In the genomic region with DNA sequence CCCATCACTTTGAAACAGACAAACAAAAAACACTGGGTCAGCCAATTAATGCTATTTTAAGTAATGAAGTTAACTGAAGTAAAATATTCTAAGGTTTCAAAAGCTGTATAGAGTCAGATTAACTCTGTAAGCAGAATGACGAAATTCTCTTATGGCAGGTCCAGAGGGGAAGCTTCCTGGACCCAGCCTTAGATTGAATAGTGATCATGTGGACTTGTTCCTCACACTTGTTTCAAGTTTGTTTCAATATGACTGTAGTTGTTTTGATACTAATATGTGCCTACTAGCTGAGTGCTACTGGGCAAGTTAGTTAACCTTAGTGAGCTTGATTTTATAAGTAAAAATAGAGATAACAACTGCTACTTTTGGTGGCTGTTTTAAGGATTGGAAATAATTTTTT, we compare ENCODE assay signal across 1 cellular context.
TF ChIP-seq lines count a peak whose summit lies in the region.

No MANE protein-coding gene starts in this region.

TF ChIP-seq in HepG2, 621 proteins besides CTCF, POLR2A, EP300 and RAD21:
- TF ChIP-seq ZFX (CRISPR knock-in tag; IDR thresholded peaks at IDR 0.05; ENCODE audit: low read depth) (no peak), ZNF350 (CRISPR knock-in tag; IDR thresholded peaks at IDR 0.05; ENCODE audit: borderline replicate concordance, low read depth) (no peak), PRMT3 (CRISPR knock-in tag; IDR thresholded peaks at IDR 0.05; ENCODE audit: borderline replicate concordance, low read depth) (no peak), ZNF225 (CRISPR knock-in tag; IDR thresholded peaks at IDR 0.05) (no peak), ZNF788 (CRISPR knock-in tag; IDR thresholded peaks at IDR 0.05; ENCODE audit: borderline replicate concordance) (no peak), SIN3B (IDR thresholded peaks at IDR 0.05; ENCODE audit: low read length) (no peak), ZNF782 (CRISPR knock-in tag; IDR thresholded peaks at IDR 0.05; ENCODE audit: borderline replicate concordance) (no peak), FLYWCH1 (CRISPR knock-in tag; IDR thresholded peaks at IDR 0.05) (no peak), ZNF354B (CRISPR knock-in tag; IDR thresholded peaks at IDR 0.05) (no peak), ZNF563 (CRISPR knock-in tag; IDR thresholded peaks at IDR 0.05) (no peak), ATF1 (CRISPR knock-in tag; IDR thresholded peaks at IDR 0.05) (no peak), HNRNPL (IDR thresholded peaks at IDR 0.05; ENCODE audit: low read depth, low read length) (no peak), BORCS8-MEF2B (CRISPR knock-in tag; IDR thresholded peaks at IDR 0.05) (no peak)
- TF ChIP-seq, protein P1, sequence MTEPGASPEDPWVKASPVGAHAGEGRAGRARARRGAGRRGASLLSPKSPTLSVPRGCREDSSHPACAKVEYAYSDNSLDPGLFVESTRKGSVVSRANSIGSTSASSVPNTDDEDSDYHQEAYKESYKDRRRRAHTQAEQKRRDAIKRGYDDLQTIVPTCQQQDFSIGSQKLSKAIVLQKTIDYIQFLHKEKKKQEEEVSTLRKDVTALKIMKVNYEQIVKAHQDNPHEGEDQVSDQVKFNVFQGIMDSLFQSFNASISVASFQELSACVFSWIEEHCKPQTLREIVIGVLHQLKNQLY (CRISPR knock-in tag; IDR thresholded peaks at IDR 0.05): no peak
- TF ChIP-seq, protein P2, sequence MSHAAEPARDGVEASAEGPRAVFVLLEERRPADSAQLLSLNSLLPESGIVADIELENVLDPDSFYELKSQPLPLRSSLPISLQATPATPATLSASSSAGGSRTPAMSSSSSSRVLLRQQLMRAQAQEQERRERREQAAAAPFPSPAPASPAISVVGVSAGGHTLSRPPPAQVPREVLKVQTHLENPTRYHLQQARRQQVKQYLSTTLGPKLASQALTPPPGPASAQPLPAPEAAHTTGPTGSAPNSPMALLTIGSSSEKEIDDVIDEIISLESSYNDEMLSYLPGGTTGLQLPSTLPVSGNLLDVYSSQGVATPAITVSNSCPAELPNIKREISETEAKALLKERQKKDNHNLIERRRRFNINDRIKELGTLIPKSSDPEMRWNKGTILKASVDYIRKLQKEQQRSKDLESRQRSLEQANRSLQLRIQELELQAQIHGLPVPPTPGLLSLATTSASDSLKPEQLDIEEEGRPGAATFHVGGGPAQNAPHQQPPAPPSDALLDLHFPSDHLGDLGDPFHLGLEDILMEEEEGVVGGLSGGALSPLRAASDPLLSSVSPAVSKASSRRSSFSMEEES (CRISPR knock-in tag; IDR thresholded peaks at IDR 0.05): no peak
